Comparison of ENCODE assay signal across 1 cellular context in the genomic region with DNA sequence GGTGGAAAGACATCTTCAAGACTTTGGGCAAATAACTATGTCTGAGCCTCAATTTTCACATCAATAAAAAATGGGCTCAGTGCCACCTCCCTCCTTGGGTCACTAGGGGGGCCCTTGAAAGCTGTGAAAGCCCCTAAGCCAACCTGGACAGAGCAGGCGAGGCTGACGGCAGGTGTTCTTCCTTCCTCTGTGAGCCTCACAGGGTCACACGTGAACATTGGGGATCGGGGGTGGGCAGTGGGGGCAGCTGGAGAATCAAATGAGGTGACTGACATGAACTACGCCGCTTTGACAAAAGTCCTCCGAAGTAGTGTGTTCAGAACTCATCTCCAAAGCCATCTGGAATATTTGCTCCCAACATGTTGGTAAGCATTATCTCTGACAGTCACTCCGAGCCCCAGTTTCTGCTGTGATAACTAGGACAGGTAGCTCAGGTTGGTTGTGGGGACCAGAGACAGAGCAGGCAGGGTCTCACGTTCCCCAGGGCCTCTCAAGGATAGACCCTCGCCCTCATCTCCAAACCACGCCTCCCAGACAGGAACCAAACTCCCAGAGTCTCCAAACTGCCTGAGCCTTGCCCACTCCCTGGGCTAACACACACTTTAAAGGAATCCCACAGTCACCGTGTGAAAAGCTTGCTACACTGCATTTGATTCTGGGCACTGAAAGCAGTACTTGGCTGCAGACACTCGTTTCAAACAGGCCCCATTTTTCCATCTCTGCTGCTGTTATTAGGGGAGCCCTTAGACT.
TF ChIP-seq lines count a peak whose summit lies in the region.

No MANE protein-coding gene starts in this region.

TF ChIP-seq in K562, 482 proteins besides CTCF, POLR2A, EP300 and RAD21 (continued from another document):
- TF ChIP-seq, protein P1, sequence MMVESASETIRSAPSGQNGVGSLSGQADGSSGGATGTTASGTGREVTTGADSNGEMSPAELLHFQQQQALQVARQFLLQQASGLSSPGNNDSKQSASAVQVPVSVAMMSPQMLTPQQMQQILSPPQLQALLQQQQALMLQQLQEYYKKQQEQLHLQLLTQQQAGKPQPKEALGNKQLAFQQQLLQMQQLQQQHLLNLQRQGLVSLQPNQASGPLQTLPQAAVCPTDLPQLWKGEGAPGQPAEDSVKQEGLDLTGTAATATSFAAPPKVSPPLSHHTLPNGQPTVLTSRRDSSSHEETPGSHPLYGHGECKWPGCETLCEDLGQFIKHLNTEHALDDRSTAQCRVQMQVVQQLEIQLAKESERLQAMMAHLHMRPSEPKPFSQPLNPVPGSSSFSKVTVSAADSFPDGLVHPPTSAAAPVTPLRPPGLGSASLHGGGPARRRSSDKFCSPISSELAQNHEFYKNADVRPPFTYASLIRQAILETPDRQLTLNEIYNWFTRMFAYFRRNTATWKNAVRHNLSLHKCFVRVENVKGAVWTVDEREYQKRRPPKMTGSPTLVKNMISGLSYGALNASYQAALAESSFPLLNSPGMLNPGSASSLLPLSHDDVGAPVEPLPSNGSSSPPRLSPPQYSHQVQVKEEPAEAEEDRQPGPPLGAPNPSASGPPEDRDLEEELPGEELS (CRISPR knock-in tag; IDR thresholded peaks at IDR 0.05; ENCODE audit: borderline replicate concordance): no peak
- TF ChIP-seq SNAPC5 (CRISPR knock-in tag; IDR thresholded peaks at IDR 0.05): no peak
- TF ChIP-seq ZNF445 (CRISPR knock-in tag; IDR thresholded peaks at IDR 0.05; ENCODE audit: low read depth): no peak
- TF ChIP-seq POLR2H (tag; IDR thresholded peaks at IDR 0.05; ENCODE audit: low read depth): no peak
- TF ChIP-seq, protein P2, sequence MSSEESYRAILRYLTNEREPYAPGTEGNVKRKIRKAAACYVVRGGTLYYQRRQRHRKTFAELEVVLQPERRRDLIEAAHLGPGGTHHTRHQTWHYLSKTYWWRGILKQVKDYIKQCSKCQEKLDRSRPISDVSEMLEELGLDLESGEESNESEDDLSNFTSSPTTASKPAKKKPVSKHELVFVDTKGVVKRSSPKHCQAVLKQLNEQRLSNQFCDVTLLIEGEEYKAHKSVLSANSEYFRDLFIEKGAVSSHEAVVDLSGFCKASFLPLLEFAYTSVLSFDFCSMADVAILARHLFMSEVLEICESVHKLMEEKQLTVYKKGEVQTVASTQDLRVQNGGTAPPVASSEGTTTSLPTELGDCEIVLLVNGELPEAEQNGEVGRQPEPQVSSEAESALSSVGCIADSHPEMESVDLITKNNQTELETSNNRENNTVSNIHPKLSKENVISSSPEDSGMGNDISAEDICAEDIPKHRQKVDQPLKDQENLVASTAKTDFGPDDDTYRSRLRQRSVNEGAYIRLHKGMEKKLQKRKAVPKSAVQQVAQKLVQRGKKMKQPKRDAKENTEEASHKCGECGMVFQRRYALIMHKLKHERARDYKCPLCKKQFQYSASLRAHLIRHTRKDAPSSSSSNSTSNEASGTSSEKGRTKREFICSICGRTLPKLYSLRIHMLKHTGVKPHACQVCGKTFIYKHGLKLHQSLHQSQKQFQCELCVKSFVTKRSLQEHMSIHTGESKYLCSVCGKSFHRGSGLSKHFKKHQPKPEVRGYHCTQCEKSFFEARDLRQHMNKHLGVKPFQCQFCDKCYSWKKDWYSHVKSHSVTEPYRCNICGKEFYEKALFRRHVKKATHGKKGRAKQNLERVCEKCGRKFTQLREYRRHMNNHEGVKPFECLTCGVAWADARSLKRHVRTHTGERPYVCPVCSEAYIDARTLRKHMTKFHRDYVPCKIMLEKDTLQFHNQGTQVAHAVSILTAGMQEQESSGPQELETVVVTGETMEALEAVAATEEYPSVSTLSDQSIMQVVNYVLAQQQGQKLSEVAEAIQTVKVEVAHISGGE (CRISPR knock-in tag; IDR thresholded peaks at IDR 0.05): no peak
- TF ChIP-seq KDM2B (CRISPR knock-in tag; IDR thresholded peaks at IDR 0.05): no peak
- no peak for TF ChIP-seq CCNT2 (IDR thresholded peaks at IDR 0.05; ENCODE audit: borderline replicate concordance, extremely low read depth, insufficient read length, low read depth, low read length)
- no peak for TF ChIP-seq ZFP36 (IDR thresholded peaks at IDR 0.05; ENCODE audit: low read depth, low read length, partially characterized antibody)
- TF ChIP-seq ZNF76 (CRISPR knock-in tag; IDR thresholded peaks at IDR 0.05; ENCODE audit: borderline replicate concordance): no peak
- TF ChIP-seq, protein P3, sequence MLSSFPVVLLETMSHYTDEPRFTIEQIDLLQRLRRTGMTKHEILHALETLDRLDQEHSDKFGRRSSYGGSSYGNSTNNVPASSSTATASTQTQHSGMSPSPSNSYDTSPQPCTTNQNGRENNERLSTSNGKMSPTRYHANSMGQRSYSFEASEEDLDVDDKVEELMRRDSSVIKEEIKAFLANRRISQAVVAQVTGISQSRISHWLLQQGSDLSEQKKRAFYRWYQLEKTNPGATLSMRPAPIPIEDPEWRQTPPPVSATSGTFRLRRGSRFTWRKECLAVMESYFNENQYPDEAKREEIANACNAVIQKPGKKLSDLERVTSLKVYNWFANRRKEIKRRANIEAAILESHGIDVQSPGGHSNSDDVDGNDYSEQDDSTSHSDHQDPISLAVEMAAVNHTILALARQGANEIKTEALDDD (IDR thresholded peaks at IDR 0.05): no peak
- TF ChIP-seq GATAD2A (IDR thresholded peaks at IDR 0.05): no peak
